In genomic region chr2:131724019-131724418, GRCh38 we compare ENCODE assay signal across 1 cellular context.
TF ChIP-seq lines count a peak whose summit lies in the region.

No MANE protein-coding gene starts in this region.

TF ChIP-seq in WTC11, 78 proteins besides CTCF, POLR2A, EP300 and RAD21 (continued from another document):
- TF ChIP-seq ATF2 (CRISPR knock-in tag; IDR thresholded peaks at IDR 0.05; ENCODE audit: borderline replicate concordance, low read depth), result no peak
- TF ChIP-seq ZNF219 (CRISPR knock-in tag; IDR thresholded peaks at IDR 0.05; ENCODE audit: borderline replicate concordance), result no peak
- TF ChIP-seq, protein P1, sequence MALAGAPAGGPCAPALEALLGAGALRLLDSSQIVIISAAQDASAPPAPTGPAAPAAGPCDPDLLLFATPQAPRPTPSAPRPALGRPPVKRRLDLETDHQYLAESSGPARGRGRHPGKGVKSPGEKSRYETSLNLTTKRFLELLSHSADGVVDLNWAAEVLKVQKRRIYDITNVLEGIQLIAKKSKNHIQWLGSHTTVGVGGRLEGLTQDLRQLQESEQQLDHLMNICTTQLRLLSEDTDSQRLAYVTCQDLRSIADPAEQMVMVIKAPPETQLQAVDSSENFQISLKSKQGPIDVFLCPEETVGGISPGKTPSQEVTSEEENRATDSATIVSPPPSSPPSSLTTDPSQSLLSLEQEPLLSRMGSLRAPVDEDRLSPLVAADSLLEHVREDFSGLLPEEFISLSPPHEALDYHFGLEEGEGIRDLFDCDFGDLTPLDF (CRISPR knock-in tag; IDR thresholded peaks at IDR 0.05), result no peak
- no peak for TF ChIP-seq AFF4 (CRISPR knock-in tag; IDR thresholded peaks at IDR 0.05; ENCODE audit: borderline replicate concordance)
